17 cellular contexts compared by ENCODE assay signal in genomic region chr1:7425229-7425628, GRCh38.
A peak's percentile ranks its signal among the peaks of the same experiment; 100 is the strongest.
DNase-seq lines count a peak whose midpoint lies in the region; ATAC-seq and TF ChIP-seq lines count a peak whose summit lies in the region.
"Had no signal": no experiment of that assay in that cellular context is flagged by ENCODE, and none has a peak within 500 bp of the region (broad histone marks: within the 10 kb centered on the region; RNA-seq: fewer than 3 reads in every experiment).

No MANE protein-coding gene starts in this region.

- peaks cover 0 to 2% (median 0%) of the 10 kb centered on the region in 7 donors for H3K9me3 Mint-ChIP-seq in CD14-positive monocyte
- H3K9me3 Mint-ChIP-seq in chondrocyte (ENCODE audit: low read depth) = no peaks in the 10 kb centered on the region
- H3K9me3 Mint-ChIP-seq: HFFc6 had no signal

- H3K36me3 Mint-ChIP-seq in CD14-positive monocyte (no peaks in the 10 kb centered on the region), chondrocyte (ENCODE audit: low read depth) (no peaks in the 10 kb centered on the region)
- H3K36me3 Mint-ChIP-seq: CD4-positive, CD25-positive, alpha-beta regulatory T cell had no signal

- H3K27ac ChIP-seq in heart right ventricle = no peak overlapping the region
- H3K27ac ChIP-seq in sigmoid colon = no peak overlapping the region
- H3K27ac ChIP-seq: BLaER1 had no signal

- H3K27me3 Mint-ChIP-seq in CD14-positive monocyte (ENCODE audit: low read depth in 3 of 3) (peaks cover 2 to 8% (median 4%) of the 10 kb centered on the region in 3 donors), chondrocyte (ENCODE audit: low read depth) (no peaks in the 10 kb centered on the region)
- H3K27me3 Mint-ChIP-seq: CD4-positive, CD25-positive, alpha-beta regulatory T cell had no signal

- no peak for TF ChIP-seq EP300 in sigmoid colon (IDR thresholded peaks at IDR 0.05)

- H3K36me3 ChIP-seq in heart right ventricle = no peaks in the 10 kb centered on the region
- H3K36me3 ChIP-seq in sigmoid colon = no peaks in the 10 kb centered on the region
- H3K36me3 ChIP-seq: BLaER1 had no signal

- WGBS in heart right ventricle, 2 donors = 94 to 95% methylated on average over 6 of the region's 6 CpGs
- WGBS in sigmoid colon, 2 donors = 91% methylated on average over 6 of the region's 6 CpGs

- no peak for TF ChIP-seq POLR2A in sigmoid colon (IDR thresholded peaks at IDR 0.05)

- ATAC-seq in Right ventricle myocardium superior (ENCODE audit: poor library complexity) (no peak), heart right ventricle (no peak), GM21576 (IDR thresholded peaks at IDR 0.05; ENCODE audit: unreplicated experiment) (no peak), HG02870 (IDR thresholded peaks at IDR 0.05; ENCODE audit: unreplicated experiment) (no peak)
- ATAC-seq: GM23338 had no signal

- DNase-seq in Right ventricle myocardium superior (peak; percentile 6), heart right ventricle (no peak), CD14-positive monocyte (ENCODE audit: low spot score) (peak; percentile 23), chondrocyte (ENCODE audit: low spot score) (peak; percentile 57), sigmoid colon (peak; percentile 48), SW 1271 (lab: John Stamatoyannopoulos, UW) (no peak)
- DNase-seq: 8988T; AML-193; Calu3; CD4-positive, CD25-positive, alpha-beta regulatory T cell; DMS 273 treated with DMSO at 0.1 percent for 48 hours; HCEC 1CT; HFFc6 had no signal

- H3K9me3 ChIP-seq in heart right ventricle (no peaks in the 10 kb centered on the region), sigmoid colon (no peaks in the 10 kb centered on the region)

- H3K27me3 ChIP-seq in heart right ventricle (no peaks in the 10 kb centered on the region), sigmoid colon (no peaks in the 10 kb centered on the region)
- H3K27me3 ChIP-seq: BLaER1 had no signal

- no peak overlapping the region for H3K4me3 Mint-ChIP-seq in CD14-positive monocyte
- no peak overlapping the region for H3K4me3 Mint-ChIP-seq in chondrocyte (ENCODE audit: unreplicated experiment)
- H3K4me3 Mint-ChIP-seq: CD4-positive, CD25-positive, alpha-beta regulatory T cell; GM23338; HFFc6 had no signal

- no peak overlapping the region for H3K4me3 ChIP-seq in heart right ventricle
- H3K4me3 ChIP-seq in sigmoid colon = no peak overlapping the region
- H3K4me3 ChIP-seq: BLaER1, GM23338 had no signal

- intact Hi-C loops in Right ventricle myocardium superior (cut with DNase I) = no loop called here
- intact Hi-C loops in heart right ventricle (cut with DNase I) = no loop called here
- intact Hi-C loops in CD14-positive monocyte (cut with micrococcal nuclease) = no loop called here
- intact Hi-C loops in sigmoid colon (cut with DNase I) = no loop called here

- no peak for TF ChIP-seq CTCF in heart right ventricle (IDR thresholded peaks at IDR 0.05)
- no peak for TF ChIP-seq CTCF in CD14-positive monocyte (IDR thresholded peaks at IDR 0.05)
- TF ChIP-seq CTCF in chondrocyte (IDR thresholded peaks at IDR 0.05) = no peak
- TF ChIP-seq CTCF in sigmoid colon (IDR thresholded peaks at IDR 0.05) = no peak

- H3K4me1 ChIP-seq in heart right ventricle (no peaks in the 10 kb centered on the region), sigmoid colon (no peaks in the 10 kb centered on the region)

- H3K27ac Mint-ChIP-seq in CD14-positive monocyte = no peak overlapping the region
- peak overlapping the region; percentile 62 for H3K27ac Mint-ChIP-seq in chondrocyte (ENCODE audit: unreplicated experiment)
- H3K27ac Mint-ChIP-seq: CD4-positive, CD25-positive, alpha-beta regulatory T cell; GM23338; HFFc6 had no signal

- H3K4me1 Mint-ChIP-seq in CD14-positive monocyte = no peaks in the 10 kb centered on the region
- peaks cover 57% of the 10 kb centered on the region for H3K4me1 Mint-ChIP-seq in chondrocyte (ENCODE audit: low read depth)
- H3K4me1 Mint-ChIP-seq: CD4-positive, CD25-positive, alpha-beta regulatory T cell had no signal

Comparison
In these comparisons a context has a peak if more than half of its experiments do, and no peak if none do; other contexts are left out.
1. DNase-seq: peak in Right ventricle myocardium superior (single experiment), CD14-positive monocyte (single experiment), chondrocyte (single experiment) and sigmoid colon (single experiment); none in heart right ventricle (0 of 2) and SW 1271 (0 of 2).